ENCODE assay signal across 13 cellular contexts in genomic region chr1:53107570-53108322, GRCh38. TPM values are rescaled to one million over a fixed set of nuclear protein-coding genes. Genes with fewer than 3 reads are reported as not detected.
DNase-seq lines count a peak whose midpoint lies in the region; ATAC-seq and TF ChIP-seq lines count a peak whose summit lies in the region.
"Had no signal": no experiment of that assay in that cellular context is flagged by ENCODE, and none has a peak within 500 bp of the region (broad histone marks: within the 10 kb centered on the region; RNA-seq: fewer than 3 reads in every experiment).

No MANE protein-coding gene starts in this region.

- DNase-seq in DMS53 (lab: John Stamatoyannopoulos, UW) = peak; percentile 87
- DNase-seq in LNCaP clone FGC (ENCODE audit: low read depth) = peak; percentile 92
- DNase-seq in amniotic epithelial cell (ENCODE audit: low read depth) = peak; percentile 99
- DNase-seq in naive thymus-derived CD4-positive, alpha-beta T cell = no peak
- DNase-seq in DMS114 treated with DMSO at 0.1 percent for 48 hours (lab: John Stamatoyannopoulos, UW; ENCODE audit: unreplicated experiment) = no peak
- no peak for DNase-seq in UCSD-AML1 (lab: John Stamatoyannopoulos, UW; ENCODE audit: unreplicated experiment)
- DNase-seq: activated CD4-positive, alpha-beta T cell treated with anti-CD3 and anti-CD28 coated beads, Interleukin-2, amount 50 U/mL, for 1 hour; NK-92 treated with Interleukin-12 subunit alpha and Interleukin-12 subunit beta, amount 100 ng/mL, for 24 hours had no signal

- H3K27me3 ChIP-seq in naive thymus-derived CD4-positive, alpha-beta T cell (ENCODE audit: control insufficient read depth in 2 of 2, insufficient read depth in 2 of 2, low read length in 2 of 2) = no peaks in the 10 kb centered on the region
- H3K27me3 ChIP-seq: breast epithelium had no signal

- H3K27ac Mint-ChIP-seq in naive thymus-derived CD4-positive, alpha-beta T cell = peak overlapping the region; percentile 9 to 75 (median 33)

- CTCF ChIA-PET in naive thymus-derived CD4-positive, alpha-beta T cell (lab: Charles Lee) = interaction anchor here (0.5 kb wide), 1 partner anchor 1071 kb away, joined by 5 read pairs; no protein-coding TSS in a partner anchor

- H3K27me3 Mint-ChIP-seq in naive thymus-derived CD4-positive, alpha-beta T cell = peaks cover 0 to 5% (median 0%) of the 10 kb centered on the region in 5 donors

- no peak overlapping the region for H3K4me3 ChIP-seq in LNCaP clone FGC (ENCODE audit: low read depth, low read length)
- H3K4me3 ChIP-seq in naive thymus-derived CD4-positive, alpha-beta T cell (ENCODE audit: low read length) = no peak overlapping the region
- H3K4me3 ChIP-seq: breast epithelium had no signal

- ATAC-seq in naive thymus-derived CD4-positive, alpha-beta T cell = no peak
- ATAC-seq in GM21367 (IDR thresholded peaks at IDR 0.05; ENCODE audit: unreplicated experiment) = no peak
- no peak for ATAC-seq in GM18858 (IDR thresholded peaks at IDR 0.05; ENCODE audit: unreplicated experiment)

- H3K9me3 Mint-ChIP-seq in naive thymus-derived CD4-positive, alpha-beta T cell = peaks cover 0 to 1% (median 0%) of the 10 kb centered on the region in 11 donors

- peaks cover 5 to 38% (median 16%) of the 10 kb centered on the region in 7 donors for H3K4me1 Mint-ChIP-seq in naive thymus-derived CD4-positive, alpha-beta T cell

- no peak overlapping the region for H3K27ac ChIP-seq in naive thymus-derived CD4-positive, alpha-beta T cell (ENCODE audit: low read depth, low read length)
- H3K27ac ChIP-seq: breast epithelium, neutrophil had no signal

- H3K36me3 ChIP-seq in naive thymus-derived CD4-positive, alpha-beta T cell (ENCODE audit: control insufficient read depth in 2 of 3, insufficient read depth in 3 of 3, low read length in 3 of 3) = no peaks in the 10 kb centered on the region
- H3K36me3 ChIP-seq: breast epithelium, neutrophil had no signal

- H3K36me3 Mint-ChIP-seq in naive thymus-derived CD4-positive, alpha-beta T cell = no peaks in the 10 kb centered on the region

- H3K4me3 Mint-ChIP-seq in naive thymus-derived CD4-positive, alpha-beta T cell = peak overlapping the region in 7 of 10 donors; percentile 11 to 59 (median 36)

- TF ChIP-seq CTCF in LNCaP clone FGC (IDR thresholded peaks at IDR 0.05; ENCODE audit: control insufficient read depth, extremely low read depth, insufficient read depth) = no peak

- intact Hi-C loops in naive thymus-derived CD4-positive, alpha-beta T cell (cut with micrococcal nuclease) = no loop called here

- no peaks in the 10 kb centered on the region for H3K4me1 ChIP-seq in naive thymus-derived CD4-positive, alpha-beta T cell (ENCODE audit: control insufficient read depth in 2 of 2, insufficient read depth in 2 of 2, low read length in 2 of 2)
- H3K4me1 ChIP-seq: breast epithelium had no signal

- POLR2A ChIA-PET in naive thymus-derived CD4-positive, alpha-beta T cell (lab: Charles Lee) = no interaction called here

- no peaks in the 10 kb centered on the region for H3K9me3 ChIP-seq in naive thymus-derived CD4-positive, alpha-beta T cell (ENCODE audit: control insufficient read depth in 2 of 3, low read length in 3 of 3)
- H3K9me3 ChIP-seq: breast epithelium, neutrophil had no signal

RNA-seq across cellular contexts. Expression of gene SLC1A7, which starts 34.7 kb away (rescaled TPM):
- 1 to 10 TPM in 1 of 5 experiments, under 1 TPM in 1, not detected in 3; 0.16 to 1.8 TPM for total RNA-seq in naive thymus-derived CD4-positive, alpha-beta T cell
- not detected for polyA plus RNA-seq in naive thymus-derived CD4-positive, alpha-beta T cell
- total RNA-seq: H1 had no signal
- polyA plus RNA-seq: H1 had no signal

RNA-seq across cellular contexts. Expression of gene PODN, which starts 45.7 kb away (rescaled TPM):
- under 1 TPM in 1 of 5 experiments, not detected in 4; 0.88 TPM for total RNA-seq in naive thymus-derived CD4-positive, alpha-beta T cell
- polyA plus RNA-seq in naive thymus-derived CD4-positive, alpha-beta T cell = not detected

Comparison
In these comparisons a context has a peak if more than half of its experiments do, and no peak if none do; other contexts are left out.
1. DNase-seq: peak in DMS53 (single experiment), LNCaP clone FGC (single experiment) and amniotic epithelial cell (single experiment); none in naive thymus-derived CD4-positive, alpha-beta T cell (0 of 9), DMS114 treated with DMSO at 0.1 percent for 48 hours (single experiment) and UCSD-AML1 (single experiment).